Comparison of ENCODE assay signal across 23 cellular contexts in genomic region chr2:235958631-235959395, GRCh38.
"Had no signal": no experiment of that assay in that cellular context is flagged by ENCODE, and none has a peak within 500 bp of the region (broad histone marks: within the 10 kb centered on the region; RNA-seq: fewer than 3 reads in every experiment).

No MANE protein-coding gene starts in this region.

- H3K36me3 ChIP-seq: breast epithelium, left lung had no signal

- H3K4me3 ChIP-seq: breast epithelium, esophagus squamous epithelium, left lung, SK-N-MC, tibial artery had no signal

- H3K27me3 ChIP-seq: breast epithelium, esophagus squamous epithelium, left lung, tibial artery had no signal

- ATAC-seq: activated CD8-positive, alpha-beta T cell treated with anti-CD3 and anti-CD28 coated beads for 36 hours; activated T-helper 17 cell treated with anti-CD3 and anti-CD28 coated beads, Interleukin-2, amount 50 U/mL, for 72 hours; left lung; T-cell had no signal

- H2AFZ ChIP-seq: parathyroid adenoma had no signal

- H3K9me3 ChIP-seq: breast epithelium, esophagus squamous epithelium, left lung, tibial artery had no signal

- DNase-seq: activated B cell treated with CpG ODN at 0.5 μM for 24 hours; activated CD4-positive, alpha-beta T cell treated with anti-CD3 and anti-CD28 coated beads for 48 hours; activated CD8-positive, alpha-beta T cell treated with anti-CD3 and anti-CD28 coated beads for 36 hours; activated naive CD4-positive, alpha-beta T cell; activated naive CD8-positive, alpha-beta T cell treated with anti-CD3 and anti-CD28 coated beads for 36 hours; activated T-cell treated with anti-CD3 and anti-CD28 coated beads, Interleukin-2, amount 50 U/mL, for 1 hour; cerebellar nuclear complex; effector CD8-positive, alpha-beta T cell; esophagus squamous epithelium; foreskin melanocyte; glutamatergic neuron; hippocampal formation; left lung; mammary epithelial cell; stimulated activated CD4-positive, alpha-beta T cell treated with anti-CD3 and anti-CD28 coated beads, Interleukin-2, amount 100 ng/mL, for 24 hours; stimulated activated naive CD4-positive, alpha-beta T cell treated with Interleukin-2 at 50 U/mL for 16 hours; substantia nigra; T-cell; tibial artery had no signal

- H3K79me2 ChIP-seq: parathyroid adenoma had no signal

- H3K27ac ChIP-seq: breast epithelium, esophagus squamous epithelium, left lung, parathyroid adenoma, SK-N-MC, tibial artery had no signal

- H3K9ac ChIP-seq: parathyroid adenoma had no signal

- H3K4me1 ChIP-seq: breast epithelium, esophagus squamous epithelium, left lung, parathyroid adenoma, tibial artery had no signal
